2 cellular contexts compared by ENCODE assay signal in genomic region chr1:63362578-63362977, GRCh38.
TF ChIP-seq lines count a peak whose summit lies in the region.

No MANE protein-coding gene starts in this region.

TF ChIP-seq in SK-N-SH, 30 proteins besides CTCF, POLR2A, EP300 and RAD21 (continued from another document):
- TF ChIP-seq, protein P1, sequence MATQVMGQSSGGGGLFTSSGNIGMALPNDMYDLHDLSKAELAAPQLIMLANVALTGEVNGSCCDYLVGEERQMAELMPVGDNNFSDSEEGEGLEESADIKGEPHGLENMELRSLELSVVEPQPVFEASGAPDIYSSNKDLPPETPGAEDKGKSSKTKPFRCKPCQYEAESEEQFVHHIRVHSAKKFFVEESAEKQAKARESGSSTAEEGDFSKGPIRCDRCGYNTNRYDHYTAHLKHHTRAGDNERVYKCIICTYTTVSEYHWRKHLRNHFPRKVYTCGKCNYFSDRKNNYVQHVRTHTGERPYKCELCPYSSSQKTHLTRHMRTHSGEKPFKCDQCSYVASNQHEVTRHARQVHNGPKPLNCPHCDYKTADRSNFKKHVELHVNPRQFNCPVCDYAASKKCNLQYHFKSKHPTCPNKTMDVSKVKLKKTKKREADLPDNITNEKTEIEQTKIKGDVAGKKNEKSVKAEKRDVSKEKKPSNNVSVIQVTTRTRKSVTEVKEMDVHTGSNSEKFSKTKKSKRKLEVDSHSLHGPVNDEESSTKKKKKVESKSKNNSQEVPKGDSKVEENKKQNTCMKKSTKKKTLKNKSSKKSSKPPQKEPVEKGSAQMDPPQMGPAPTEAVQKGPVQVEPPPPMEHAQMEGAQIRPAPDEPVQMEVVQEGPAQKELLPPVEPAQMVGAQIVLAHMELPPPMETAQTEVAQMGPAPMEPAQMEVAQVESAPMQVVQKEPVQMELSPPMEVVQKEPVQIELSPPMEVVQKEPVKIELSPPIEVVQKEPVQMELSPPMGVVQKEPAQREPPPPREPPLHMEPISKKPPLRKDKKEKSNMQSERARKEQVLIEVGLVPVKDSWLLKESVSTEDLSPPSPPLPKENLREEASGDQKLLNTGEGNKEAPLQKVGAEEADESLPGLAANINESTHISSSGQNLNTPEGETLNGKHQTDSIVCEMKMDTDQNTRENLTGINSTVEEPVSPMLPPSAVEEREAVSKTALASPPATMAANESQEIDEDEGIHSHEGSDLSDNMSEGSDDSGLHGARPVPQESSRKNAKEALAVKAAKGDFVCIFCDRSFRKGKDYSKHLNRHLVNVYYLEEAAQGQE (IDR thresholded peaks at IDR 0.05; ENCODE audit: low read depth, low read length), result no peak
- TF ChIP-seq, protein P2, sequence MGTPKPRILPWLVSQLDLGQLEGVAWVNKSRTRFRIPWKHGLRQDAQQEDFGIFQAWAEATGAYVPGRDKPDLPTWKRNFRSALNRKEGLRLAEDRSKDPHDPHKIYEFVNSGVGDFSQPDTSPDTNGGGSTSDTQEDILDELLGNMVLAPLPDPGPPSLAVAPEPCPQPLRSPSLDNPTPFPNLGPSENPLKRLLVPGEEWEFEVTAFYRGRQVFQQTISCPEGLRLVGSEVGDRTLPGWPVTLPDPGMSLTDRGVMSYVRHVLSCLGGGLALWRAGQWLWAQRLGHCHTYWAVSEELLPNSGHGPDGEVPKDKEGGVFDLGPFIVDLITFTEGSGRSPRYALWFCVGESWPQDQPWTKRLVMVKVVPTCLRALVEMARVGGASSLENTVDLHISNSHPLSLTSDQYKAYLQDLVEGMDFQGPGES (IDR thresholded peaks at IDR 0.05; ENCODE audit: low read depth, low read length), result no peak
- TF ChIP-seq MXI1 (IDR thresholded peaks at IDR 0.05; ENCODE audit: low read depth, low read length), result no peak
- no peak for TF ChIP-seq FOSL2 (IDR thresholded peaks at IDR 0.05; ENCODE audit: borderline replicate concordance, low read depth)
- TF ChIP-seq, protein P3, sequence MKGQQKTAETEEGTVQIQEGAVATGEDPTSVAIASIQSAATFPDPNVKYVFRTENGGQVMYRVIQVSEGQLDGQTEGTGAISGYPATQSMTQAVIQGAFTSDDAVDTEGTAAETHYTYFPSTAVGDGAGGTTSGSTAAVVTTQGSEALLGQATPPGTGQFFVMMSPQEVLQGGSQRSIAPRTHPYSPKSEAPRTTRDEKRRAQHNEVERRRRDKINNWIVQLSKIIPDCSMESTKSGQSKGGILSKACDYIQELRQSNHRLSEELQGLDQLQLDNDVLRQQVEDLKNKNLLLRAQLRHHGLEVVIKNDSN (IDR thresholded peaks at IDR 0.05; ENCODE audit: borderline replicate concordance, low read depth), result no peak

TF ChIP-seq in SK-N-SH treated with all-trans-retinoic acid at 6 μM for 48 hours, 23 proteins besides CTCF, POLR2A, EP300 and RAD21 (continued from another document):
- TF ChIP-seq GLIS3 (CRISPR knock-in tag; IDR thresholded peaks at IDR 0.05), result no peak
- no peak for TF ChIP-seq ZFP30 (CRISPR knock-in tag; IDR thresholded peaks at IDR 0.05)
- TF ChIP-seq PPARA (CRISPR knock-in tag; IDR thresholded peaks at IDR 0.05; ENCODE audit: borderline replicate concordance), result no peak
- no peak for TF ChIP-seq BACH2 (CRISPR knock-in tag; IDR thresholded peaks at IDR 0.05; ENCODE audit: borderline replicate concordance)
- no peak for TF ChIP-seq TOX (CRISPR knock-in tag; IDR thresholded peaks at IDR 0.05; ENCODE audit: borderline replicate concordance)
- TF ChIP-seq, protein P4, sequence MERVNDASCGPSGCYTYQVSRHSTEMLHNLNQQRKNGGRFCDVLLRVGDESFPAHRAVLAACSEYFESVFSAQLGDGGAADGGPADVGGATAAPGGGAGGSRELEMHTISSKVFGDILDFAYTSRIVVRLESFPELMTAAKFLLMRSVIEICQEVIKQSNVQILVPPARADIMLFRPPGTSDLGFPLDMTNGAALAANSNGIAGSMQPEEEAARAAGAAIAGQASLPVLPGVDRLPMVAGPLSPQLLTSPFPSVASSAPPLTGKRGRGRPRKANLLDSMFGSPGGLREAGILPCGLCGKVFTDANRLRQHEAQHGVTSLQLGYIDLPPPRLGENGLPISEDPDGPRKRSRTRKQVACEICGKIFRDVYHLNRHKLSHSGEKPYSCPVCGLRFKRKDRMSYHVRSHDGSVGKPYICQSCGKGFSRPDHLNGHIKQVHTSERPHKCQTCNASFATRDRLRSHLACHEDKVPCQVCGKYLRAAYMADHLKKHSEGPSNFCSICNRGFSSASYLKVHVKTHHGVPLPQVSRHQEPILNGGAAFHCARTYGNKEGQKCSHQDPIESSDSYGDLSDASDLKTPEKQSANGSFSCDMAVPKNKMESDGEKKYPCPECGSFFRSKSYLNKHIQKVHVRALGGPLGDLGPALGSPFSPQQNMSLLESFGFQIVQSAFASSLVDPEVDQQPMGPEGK (CRISPR knock-in tag; IDR thresholded peaks at IDR 0.05; ENCODE audit: borderline replicate concordance), result no peak
- TF ChIP-seq CSRNP3 (CRISPR knock-in tag; IDR thresholded peaks at IDR 0.05), result no peak
